In genomic region chr12:131038159-131038558, GRCh38 we compare ENCODE assay signal across 28 cellular contexts.
"Had no signal": no experiment of that assay in that cellular context is flagged by ENCODE, and none has a peak within 500 bp of the region (broad histone marks: within the 10 kb centered on the region; RNA-seq: fewer than 3 reads in every experiment).

No MANE protein-coding gene starts in this region.

- H3K27ac ChIP-seq: coronary artery, esophagus squamous epithelium, neutrophil, parathyroid adenoma, suprapubic skin, thyroid gland, vagina had no signal

- H3K9me3 ChIP-seq: esophagus squamous epithelium, neutrophil, suprapubic skin, thyroid gland, vagina had no signal

- H3K9me3 Mint-ChIP-seq: nephron had no signal

- H2AFZ ChIP-seq: parathyroid adenoma had no signal

- DNase-seq: dermis blood vessel endothelial cell; effector memory CD8-positive, alpha-beta T cell; erythroblast; esophagus squamous epithelium; foreskin melanocyte; hypothalamus; mammary epithelial cell; mesendoderm; midbrain; naive thymus-derived CD4-positive, alpha-beta T cell; stimulated activated CD4-positive, alpha-beta T cell treated with anti-CD3 and anti-CD28 coated beads, Interleukin-12 subunit alpha, Interleukin-12 subunit beta, amount 100 ng/mL, for 4 hours; stimulated activated CD4-positive, alpha-beta T cell treated with anti-CD3 and anti-CD28 coated beads, Interleukin-2, amount 100 ng/mL, for 24 hours; stimulated activated CD4-positive, alpha-beta T cell treated with anti-CD3 and anti-CD28 coated beads, Interleukin-4, amount 100 ng/mL, for 4 hours; stimulated activated naive CD4-positive, alpha-beta T cell; stimulated activated naive CD8-positive, alpha-beta T cell treated with anti-CD3 and anti-CD28 coated beads, Interleukin-15, amount 100 ng/mL, for 72 hours; trophoblast cell had no signal

- FAIRE-seq: endometrium, keratinocyte had no signal

- H3K27me3 Mint-ChIP-seq: naive thymus-derived CD4-positive, alpha-beta T cell; stimulated activated naive CD8-positive, alpha-beta T cell treated with anti-CD3 and anti-CD28 coated beads, Interleukin-15, amount 100 ng/mL, for 72 hours had no signal

- H3K4me2 ChIP-seq: smooth muscle cell had no signal

- H3K36me3 ChIP-seq: esophagus squamous epithelium, neutrophil, suprapubic skin, thyroid gland, vagina had no signal

- H3K4me3 ChIP-seq: coronary artery, esophagus squamous epithelium, smooth muscle cell, suprapubic skin, thyroid gland, vagina had no signal

- H3K27ac Mint-ChIP-seq: nephron; progenitor cell of endocrine pancreas; stimulated activated naive CD8-positive, alpha-beta T cell treated with anti-CD3 and anti-CD28 coated beads, Interleukin-15, amount 100 ng/mL, for 72 hours had no signal

- H3K79me2 ChIP-seq: parathyroid adenoma had no signal

- H3K36me3 Mint-ChIP-seq: naive thymus-derived CD4-positive, alpha-beta T cell had no signal

- H3K27me3 ChIP-seq: neutrophil, thyroid gland, vagina had no signal

- ATAC-seq: effector memory CD8-positive, alpha-beta T cell; left lobe of liver; naive thymus-derived CD4-positive, alpha-beta T cell; stimulated activated naive CD8-positive, alpha-beta T cell treated with anti-CD3 and anti-CD28 coated beads, Interleukin-15, amount 100 ng/mL, for 72 hours had no signal

- H3K4me3 Mint-ChIP-seq: effector memory CD8-positive, alpha-beta T cell; naive thymus-derived CD4-positive, alpha-beta T cell; nephron; stimulated activated naive CD8-positive, alpha-beta T cell treated with anti-CD3 and anti-CD28 coated beads, Interleukin-15, amount 100 ng/mL, for 72 hours had no signal

- H3K4me1 ChIP-seq: parathyroid adenoma had no signal

- H3K9ac ChIP-seq: parathyroid adenoma had no signal

- H3K4me1 Mint-ChIP-seq: stimulated activated naive CD8-positive, alpha-beta T cell treated with anti-CD3 and anti-CD28 coated beads, Interleukin-15, amount 100 ng/mL, for 72 hours had no signal
